Comparison of ENCODE assay signal across 22 cellular contexts in the genomic region with DNA sequence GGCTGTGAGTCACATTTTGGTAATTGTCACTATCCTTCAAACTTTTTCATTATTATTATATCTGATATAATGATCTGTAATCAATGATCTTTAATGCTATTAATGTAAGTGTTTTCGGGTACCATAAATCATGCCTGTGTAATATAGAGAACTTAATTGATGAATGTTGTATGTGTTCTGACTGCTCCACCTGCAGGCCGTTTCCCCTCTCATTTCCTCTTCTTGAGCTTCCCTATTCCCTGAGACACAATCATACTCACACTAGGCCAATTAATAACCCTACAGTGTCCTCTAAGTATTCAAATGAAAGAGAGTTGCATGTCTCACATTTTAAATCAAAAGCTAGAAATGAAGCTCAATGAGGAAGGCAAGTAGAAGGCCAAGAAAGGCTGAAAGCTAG.
DNase-seq lines count a peak whose midpoint lies in the region; ATAC-seq and TF ChIP-seq lines count a peak whose summit lies in the region.
"Had no signal": no experiment of that assay in that cellular context is flagged by ENCODE, and none has a peak within 500 bp of the region (broad histone marks: within the 10 kb centered on the region; RNA-seq: fewer than 3 reads in every experiment).

No MANE protein-coding gene starts in this region.

- no peaks in the 10 kb centered on the region for H3K27me3 ChIP-seq in MG63
- H3K27me3 ChIP-seq: adrenal gland, brain microvascular endothelial cell, testis had no signal

- no peak overlapping the region for H3K27ac Mint-ChIP-seq in chondrocyte (ENCODE audit: unreplicated experiment)
- H3K27ac Mint-ChIP-seq: HFFc6; memory B cell; stimulated activated memory B cell treated with anti-CD40 and anti-IgM and Interleukin-4, amounts not matched to agents 10 μg/mL and 1 μg/mL and 100 μg/mL, for 72 hours had no signal

- no peaks in the 10 kb centered on the region for H3K9me3 ChIP-seq in MG63
- H3K9me3 ChIP-seq: adrenal gland, testis had no signal

- H3K9me3 Mint-ChIP-seq in chondrocyte (ENCODE audit: low read depth): no peaks in the 10 kb centered on the region
- H3K9me3 Mint-ChIP-seq: memory B cell; stimulated activated memory B cell treated with anti-CD40 and anti-IgM and Interleukin-4, amounts not matched to agents 10 μg/mL and 1 μg/mL and 100 μg/mL, for 72 hours had no signal

- TF ChIP-seq CTCF in chondrocyte (IDR thresholded peaks at IDR 0.05): peak; percentile 11

- H3K36me3 Mint-ChIP-seq in chondrocyte (ENCODE audit: low read depth): no peaks in the 10 kb centered on the region
- H3K36me3 Mint-ChIP-seq: memory B cell; stimulated activated memory B cell treated with anti-CD40 and anti-IgM and Interleukin-4, amounts not matched to agents 10 μg/mL and 1 μg/mL and 100 μg/mL, for 72 hours had no signal

- DNase-seq in Ammon's horn (ENCODE audit: low spot score) (peak; percentile 33), GDM1 (lab: John Stamatoyannopoulos, UW) (peak; percentile 1), NAMALWA (ENCODE audit: low spot score) (peak; percentile 7), chondrocyte (ENCODE audit: low spot score) (no peak), MG63 (no peak), LoVo (ENCODE audit: low spot score) (no peak)
- DNase-seq: activated CD4-positive, alpha-beta T cell treated with anti-CD3 and anti-CD28 coated beads for 1 hour; activated T-cell treated with anti-CD3 and anti-CD28 coated beads, Interleukin-2, amount 50 U/mL, for 1 hour; adrenal gland; brain microvascular endothelial cell; DMS 273 treated with DMSO at 0.1 percent for 48 hours; HFFc6; NCI-H146; NCI-H2227 treated with DMSO at 0.1 percent for 48 hours; occipital lobe; stimulated activated CD4-positive, alpha-beta T cell treated with anti-CD3 and anti-CD28 coated beads, Interleukin-2, amount 100 ng/mL, for 24 hours; testis had no signal

- no peaks in the 10 kb centered on the region for H3K4me1 Mint-ChIP-seq in chondrocyte (ENCODE audit: low read depth)
- H3K4me1 Mint-ChIP-seq: memory B cell; stimulated activated memory B cell treated with anti-CD40 and anti-IgM and Interleukin-4, amounts not matched to agents 10 μg/mL and 1 μg/mL and 100 μg/mL, for 72 hours had no signal

- H3K4me3 ChIP-seq in MG63: no peak overlapping the region
- H3K4me3 ChIP-seq: adrenal gland, skin epidermis, testis had no signal

- H3K27me3 Mint-ChIP-seq in chondrocyte (ENCODE audit: low read depth): peaks cover 4% of the 10 kb centered on the region
- H3K27me3 Mint-ChIP-seq: memory B cell; stimulated activated memory B cell treated with anti-CD40 and anti-IgM and Interleukin-4, amounts not matched to agents 10 μg/mL and 1 μg/mL and 100 μg/mL, for 72 hours had no signal

- no peak for ATAC-seq in GM18868 (IDR thresholded peaks at IDR 0.05; ENCODE audit: unreplicated experiment)
- ATAC-seq in GM19397 (IDR thresholded peaks at IDR 0.05; ENCODE audit: unreplicated experiment): no peak
- ATAC-seq: stimulated activated memory B cell treated with anti-CD40 and anti-IgM and Interleukin-4, amounts not matched to agents 10 μg/mL and 1 μg/mL and 100 μg/mL, for 72 hours had no signal

- no peaks in the 10 kb centered on the region for H3K36me3 ChIP-seq in MG63
- H3K36me3 ChIP-seq: adrenal gland, brain microvascular endothelial cell had no signal

- H3K4me3 Mint-ChIP-seq in chondrocyte (ENCODE audit: unreplicated experiment): no peak overlapping the region
- H3K4me3 Mint-ChIP-seq: HFFc6; memory B cell; stimulated activated memory B cell treated with anti-CD40 and anti-IgM and Interleukin-4, amounts not matched to agents 10 μg/mL and 1 μg/mL and 100 μg/mL, for 72 hours had no signal

Comparison
In these comparisons a context has a peak if more than half of its experiments do, and no peak if none do; other contexts are left out.
1. DNase-seq: peak in Ammon's horn (single experiment), GDM1 (single experiment) and NAMALWA (single experiment); none in chondrocyte (single experiment), MG63 (single experiment) and LoVo (single experiment).